Comparison of ENCODE assay signal across 11 cellular contexts in the genomic region with DNA sequence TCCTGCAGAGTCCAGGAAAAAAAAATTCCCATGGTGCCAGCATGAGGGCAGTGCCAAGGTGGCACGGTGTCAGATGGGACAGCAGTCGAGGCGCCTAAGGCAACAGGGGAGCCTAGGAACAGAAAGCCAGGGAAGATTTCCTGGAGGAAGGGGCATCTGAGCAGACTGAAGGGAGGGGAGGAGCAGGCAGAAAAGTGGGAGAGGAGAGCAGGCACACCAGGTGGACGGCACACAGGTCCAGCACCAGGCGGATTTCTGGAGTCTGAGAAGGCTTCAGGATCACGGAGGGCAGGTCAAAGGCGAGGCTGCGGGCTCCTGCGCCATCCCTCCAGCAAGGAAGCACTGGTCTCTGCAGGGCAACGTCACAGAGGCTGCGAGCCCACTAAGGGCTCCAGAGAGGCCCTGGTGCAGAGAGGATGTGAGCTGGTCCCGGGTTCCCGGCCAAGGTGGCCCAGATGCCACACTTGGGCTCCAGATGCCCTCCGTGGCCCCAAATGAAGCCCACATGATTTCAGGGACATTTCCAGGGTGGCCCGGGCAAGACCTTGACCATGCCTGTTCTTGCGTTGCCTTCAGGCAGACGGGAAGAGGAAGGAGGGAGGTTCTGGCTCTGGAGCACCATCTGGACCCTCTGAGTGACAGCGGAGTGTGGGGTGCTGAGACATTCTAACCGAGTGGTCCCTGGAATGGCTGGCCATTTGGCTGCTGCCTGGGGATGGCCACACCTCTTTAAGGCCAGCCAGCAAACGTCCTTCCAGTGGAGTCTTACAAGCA. TPM values are rescaled to one million over a fixed set of nuclear protein-coding genes. Genes with fewer than 3 reads are reported as not detected.
A peak's percentile ranks its signal among the peaks of the same experiment; 100 is the strongest.
DNase-seq lines count a peak whose midpoint lies in the region; ATAC-seq and TF ChIP-seq lines count a peak whose summit lies in the region.
"Had no signal": no experiment of that assay in that cellular context is flagged by ENCODE, and none has a peak within 500 bp of the region (broad histone marks: within the 10 kb centered on the region; RNA-seq: fewer than 3 reads in every experiment).

No MANE protein-coding gene starts in this region.

- peak; percentile 0 for DNase-seq in stimulated activated CD4-positive, alpha-beta T cell treated with anti-CD3 and anti-CD28 coated beads, Interleukin-15, amount 100 ng/mL, for 24 hours
- no peak for DNase-seq in stimulated activated CD4-positive, alpha-beta T cell treated with anti-CD3 and anti-CD28 coated beads, Interleukin-4, amount 100 ng/mL, for 4 hours
- DNase-seq in body of pancreas (peak in 3 of 4 donors; percentile 43 to 68 (median 62)), lower leg skin (ENCODE audit: low spot score in 2 of 2) (peak; percentile 12 to 84), upper lobe of left lung (peak; percentile 14 to 52), putamen (ENCODE audit: low spot score) (no peak), AML-193 (lab: John Stamatoyannopoulos, UW) (no peak)
- DNase-seq: foreskin keratinocyte, naive B cell had no signal

- no peak overlapping the region for H3K4me3 ChIP-seq in body of pancreas
- no peak overlapping the region for H3K4me3 ChIP-seq in lower leg skin (ENCODE audit: low read depth, poor library complexity, severe bottlenecking)
- H3K4me3 ChIP-seq in upper lobe of left lung: peak overlapping the region in 1 of 4 donors; percentile 66

- TF ChIP-seq CTCF in body of pancreas (IDR thresholded peaks at IDR 0.05) (no peak), lower leg skin (IDR thresholded peaks at IDR 0.05) (no peak), upper lobe of left lung (IDR thresholded peaks at IDR 0.05) (no peak)

- WGBS in body of pancreas, 2 donors: 61 to 69% methylated on average over 13 to 20 of the region's 20 CpGs
- WGBS in lower leg skin, 2 donors: 70 to 78% methylated on average over 18 to 19 of the region's 20 CpGs
- WGBS in upper lobe of left lung, 2 donors: 86 to 90% methylated on average over 17 to 19 of the region's 20 CpGs

- TF ChIP-seq POLR2A in body of pancreas (IDR thresholded peaks at IDR 0.05): no peak
- no peak for TF ChIP-seq POLR2A in lower leg skin (IDR thresholded peaks at IDR 0.05)
- TF ChIP-seq POLR2A in upper lobe of left lung (IDR thresholded peaks at IDR 0.05): no peak

- no peaks in the 10 kb centered on the region for H3K36me3 ChIP-seq in body of pancreas (replicated peaks in 1 of 2; ENCODE audit: insufficient read depth in 1 of 2, low read depth in 2 of 2)
- H3K36me3 ChIP-seq in upper lobe of left lung: peaks cover 0 to 11% (median 0%) of the 10 kb centered on the region in 4 donors

- H3K27me3 ChIP-seq in body of pancreas (no peaks in the 10 kb centered on the region), upper lobe of left lung (no peaks in the 10 kb centered on the region)
- H3K27me3 ChIP-seq: foreskin keratinocyte had no signal

- H3K9me3 ChIP-seq in body of pancreas (no peaks in the 10 kb centered on the region), upper lobe of left lung (no peaks in the 10 kb centered on the region)
- H3K9me3 ChIP-seq: Caco-2 had no signal

- peaks cover 81% of the 10 kb centered on the region for H3K4me1 ChIP-seq in body of pancreas
- peaks cover 27 to 61% (median 31%) of the 10 kb centered on the region in 4 donors for H3K4me1 ChIP-seq in upper lobe of left lung

- TF ChIP-seq EP300 in upper lobe of left lung (IDR thresholded peaks at IDR 0.05): no peak

- ATAC-seq in body of pancreas: no peak
- ATAC-seq in upper lobe of left lung (ENCODE audit: low FRiP score in 2 of 2): no peak
- no peak for ATAC-seq in GM18502 (IDR thresholded peaks at IDR 0.05; ENCODE audit: poor library complexity, unreplicated experiment)
- ATAC-seq: foreskin keratinocyte had no signal

- H3K27ac ChIP-seq in body of pancreas (peak overlapping the region in 1 of 4 donors; percentile 16), upper lobe of left lung (no peak overlapping the region)
- H3K27ac ChIP-seq: foreskin keratinocyte had no signal

- intact Hi-C loops in body of pancreas (cut with DNase I): loop anchor here (10.0 kb wide), 1 partner anchor 420 kb away; no protein-coding TSS in a partner anchor
- intact Hi-C loops in lower leg skin (cut with DNase I; ENCODE audit: low total_unique reads): no loop called here

RNA-seq across cellular contexts. Expression of gene HS6ST1, which starts 4.1 kb away (rescaled TPM):
- total RNA-seq in body of pancreas (10 to 100 TPM; 25.4 to 44.8 TPM), lower leg skin (10 to 100 TPM; 50.2 to 88.9 (median 69.3) TPM), upper lobe of left lung (10 to 100 TPM; 24.0 to 96.8 (median 37.0) TPM)

Comparison
In these comparisons a context has a peak if more than half of its experiments do, and no peak if none do; other contexts are left out.
1. DNase-seq: peak in stimulated activated CD4-positive, alpha-beta T cell treated with anti-CD3 and anti-CD28 coated beads, Interleukin-15, amount 100 ng/mL, for 24 hours (single experiment), body of pancreas (3 of 4), lower leg skin (2 of 2) and upper lobe of left lung (2 of 2); none in stimulated activated CD4-positive, alpha-beta T cell treated with anti-CD3 and anti-CD28 coated beads, Interleukin-4, amount 100 ng/mL, for 4 hours (0 of 2), putamen (single experiment) and AML-193 (0 of 2).